In the genomic region with DNA sequence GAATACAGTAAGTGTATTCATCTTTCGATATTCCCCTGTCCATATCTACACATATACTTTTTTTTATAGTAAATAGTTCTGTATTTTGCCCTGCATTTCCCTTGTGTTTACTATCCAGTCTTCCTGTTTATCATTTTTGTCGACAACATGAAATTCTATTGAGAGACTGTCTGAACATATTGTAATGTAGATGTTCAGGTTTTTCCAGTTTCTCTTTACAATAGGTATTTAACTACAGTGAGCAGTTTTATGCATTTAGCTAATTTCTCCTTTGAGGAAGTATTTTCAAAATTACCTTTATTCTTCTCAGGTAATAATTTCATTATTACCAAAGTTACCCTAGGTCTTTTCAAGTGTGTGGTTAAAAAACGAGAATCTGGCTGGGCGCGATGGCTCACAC, we compare ENCODE assay signal across 19 cellular contexts. TPM values are rescaled to one million over a fixed set of nuclear protein-coding genes. Genes with fewer than 3 reads are reported as not detected.
A peak's percentile ranks its signal among the peaks of the same experiment; 100 is the strongest.
DNase-seq lines count a peak whose midpoint lies in the region; ATAC-seq and TF ChIP-seq lines count a peak whose summit lies in the region.
"Had no signal": no experiment of that assay in that cellular context is flagged by ENCODE, and none has a peak within 500 bp of the region (broad histone marks: within the 10 kb centered on the region; RNA-seq: fewer than 3 reads in every experiment).

No MANE protein-coding gene starts in this region.

- no peaks in the 10 kb centered on the region for H4K20me1 ChIP-seq in PC-9 (ENCODE audit: insufficient read depth)

- H3F3A ChIP-seq in PC-9 (ENCODE audit: insufficient read depth, low read depth): peaks cover 22% of the 10 kb centered on the region; the same call in 1 of the 2 replicates

- TF ChIP-seq CTCF in PC-9 (conservative IDR thresholded peaks at IDR 0.05): no peak
- TF ChIP-seq CTCF in vagina (IDR thresholded peaks at IDR 0.05): no peak

- H3K4me2 ChIP-seq in PC-9: peak overlapping the region; percentile 62

- H2AFZ ChIP-seq in PC-9: no peak overlapping the region

- POLR2A ChIA-PET in PC-9 (lab: Charles Lee; ENCODE audit: unreplicated experiment): interaction anchor here (0.6 to 0.7 kb wide), 4 partner anchors 80 to 307 kb away, joined by 3 to 9 read pairs (median 8); a partner anchor contains a TSS

- H3K36me3 Mint-ChIP-seq in activated naive CD4-positive, alpha-beta T cell treated with anti-CD3 and anti-CD28 coated beads, Interleukin-2, amount 50 U/mL, for 24 hours: peaks cover 9% of the 10 kb centered on the region
- H3K36me3 Mint-ChIP-seq in memory B cell: peaks cover 5% of the 10 kb centered on the region

- no peaks in the 10 kb centered on the region for H3K36me3 ChIP-seq in PC-9 (ENCODE audit: low read depth)
- H3K36me3 ChIP-seq in vagina: peaks cover 0 to 57% of the 10 kb centered on the region in 2 donors

- CTCF ChIA-PET in PC-9 (lab: Charles Lee): no interaction called here

- BruUV-seq in PC-9 (replicated peaks; lab: Mats Ljungman, UMichigan): no TSS peak

- peaks cover 48% of the 10 kb centered on the region for H3K4me1 ChIP-seq in PC-9 (replicated peaks; ENCODE audit: insufficient read depth)
- peaks cover 4% of the 10 kb centered on the region for H3K4me1 ChIP-seq in vagina
- H3K4me1 ChIP-seq: colonic mucosa had no signal

- peak overlapping the region; percentile 44 for H3K27ac Mint-ChIP-seq in activated naive CD4-positive, alpha-beta T cell treated with anti-CD3 and anti-CD28 coated beads, Interleukin-2, amount 50 U/mL, for 24 hours
- H3K27ac Mint-ChIP-seq in memory B cell: peak overlapping the region; percentile 20

- H3K27me3 Mint-ChIP-seq in activated naive CD4-positive, alpha-beta T cell treated with anti-CD3 and anti-CD28 coated beads, Interleukin-2, amount 50 U/mL, for 24 hours: no peaks in the 10 kb centered on the region
- no peaks in the 10 kb centered on the region for H3K27me3 Mint-ChIP-seq in memory B cell
- H3K27me3 Mint-ChIP-seq: activated B cell treated with CpG ODN at 0.5 μM for 24 hours had no signal

- no peak overlapping the region for H3K4me3 Mint-ChIP-seq in activated naive CD4-positive, alpha-beta T cell treated with anti-CD3 and anti-CD28 coated beads, Interleukin-2, amount 50 U/mL, for 24 hours
- H3K4me3 Mint-ChIP-seq in memory B cell: no peak overlapping the region
- H3K4me3 Mint-ChIP-seq: activated B cell treated with CpG ODN at 0.5 μM for 24 hours had no signal

- H3K9me3 Mint-ChIP-seq in activated naive CD4-positive, alpha-beta T cell treated with anti-CD3 and anti-CD28 coated beads, Interleukin-2, amount 50 U/mL, for 24 hours: no peaks in the 10 kb centered on the region
- no peaks in the 10 kb centered on the region for H3K9me3 Mint-ChIP-seq in memory B cell
- H3K9me3 Mint-ChIP-seq: activated B cell treated with CpG ODN at 0.5 μM for 24 hours had no signal

- H3K27ac ChIP-seq in PC-9 (peak overlapping the region; percentile 74), vagina (peak overlapping the region; percentile 5)
- H3K27ac ChIP-seq: colonic mucosa, lower lobe of right lung, SK-N-MC had no signal

- no peak for DNase-seq in activated naive CD4-positive, alpha-beta T cell treated with anti-CD3 and anti-CD28 coated beads, Interleukin-2, amount 50 U/mL, for 16 hours
- peak in 1 of 2 experiments; percentile 91 for DNase-seq in PC-9
- no peak for DNase-seq in memory B cell (ENCODE audit: low spot score in 2 of 2)
- no peak for DNase-seq in vagina (ENCODE audit: extremely low spot score in 2 of 2)
- DNase-seq: activated B cell treated with CpG ODN at 0.5 μM for 24 hours; amniotic stem cell; DND-41; lower lobe of right lung; NCI-H2107; NCI-H510A treated with DMSO at 0.1 percent for 48 hours; right cardiac atrium; RPMI8226; stimulated activated CD4-positive, alpha-beta T cell treated with anti-CD3 and anti-CD28 coated beads, Interleukin-12 subunit alpha, Interleukin-12 subunit beta, amount 100 ng/mL, for 4 hours had no signal

- H3K9me3 ChIP-seq in PC-9 (ENCODE audit: insufficient read depth, low read depth) (no peaks in the 10 kb centered on the region), vagina (no peaks in the 10 kb centered on the region)
- H3K9me3 ChIP-seq: colonic mucosa, lower lobe of right lung had no signal

- no peak for TF ChIP-seq POLR2A in vagina (IDR thresholded peaks at IDR 0.05)

- H3K9me2 ChIP-seq in PC-9 (ENCODE audit: insufficient read depth): no peaks in the 10 kb centered on the region

- intact Hi-C loops in PC-9 (cut with micrococcal nuclease; ENCODE audit: unreplicated experiment): loop anchor here (1.0 kb wide), 1 partner anchor 68 kb away; no protein-coding TSS in a partner anchor
- intact Hi-C loops in vagina (cut with DNase I): no loop called here

- H3K27me3 ChIP-seq in PC-9 (ENCODE audit: insufficient read depth, low read depth) (no peaks in the 10 kb centered on the region), vagina (no peaks in the 10 kb centered on the region)
- H3K27me3 ChIP-seq: colonic mucosa had no signal

- no peaks in the 10 kb centered on the region for H3K79me2 ChIP-seq in PC-9 (ENCODE audit: low read depth)

- H3K4me1 Mint-ChIP-seq in activated naive CD4-positive, alpha-beta T cell treated with anti-CD3 and anti-CD28 coated beads, Interleukin-2, amount 50 U/mL, for 24 hours: peaks cover 83% of the 10 kb centered on the region
- no peaks in the 10 kb centered on the region for H3K4me1 Mint-ChIP-seq in memory B cell
- H3K4me1 Mint-ChIP-seq: activated B cell treated with CpG ODN at 0.5 μM for 24 hours had no signal

- H3K4me3 ChIP-seq in PC-9: no peak overlapping the region; the same call in 1 of the 2 replicates
- H3K4me3 ChIP-seq in vagina: no peak overlapping the region
- H3K4me3 ChIP-seq: colonic mucosa, GM12878, lower lobe of right lung, SK-N-MC had no signal

- ATAC-seq in memory B cell (ENCODE audit: low read depth) (no peak), GM19455 (IDR thresholded peaks at IDR 0.05; ENCODE audit: unreplicated experiment) (no peak), esophagus mucosa (no peak)
- ATAC-seq: GM12878, lower lobe of right lung, right cardiac atrium had no signal

RNA-seq across cellular contexts. Expression of a gene that starts 16.7 kb away (rescaled TPM):
- 15.7 and 17.4 TPM in 2 replicates for total RNA-seq in PC-9 (2021)
- total RNA-seq in vagina: 32.4 TPM
- 5.8 TPM for total RNA-seq in esophagus mucosa
